ENCODE assay signal across 8 cellular contexts in the genomic region with DNA sequence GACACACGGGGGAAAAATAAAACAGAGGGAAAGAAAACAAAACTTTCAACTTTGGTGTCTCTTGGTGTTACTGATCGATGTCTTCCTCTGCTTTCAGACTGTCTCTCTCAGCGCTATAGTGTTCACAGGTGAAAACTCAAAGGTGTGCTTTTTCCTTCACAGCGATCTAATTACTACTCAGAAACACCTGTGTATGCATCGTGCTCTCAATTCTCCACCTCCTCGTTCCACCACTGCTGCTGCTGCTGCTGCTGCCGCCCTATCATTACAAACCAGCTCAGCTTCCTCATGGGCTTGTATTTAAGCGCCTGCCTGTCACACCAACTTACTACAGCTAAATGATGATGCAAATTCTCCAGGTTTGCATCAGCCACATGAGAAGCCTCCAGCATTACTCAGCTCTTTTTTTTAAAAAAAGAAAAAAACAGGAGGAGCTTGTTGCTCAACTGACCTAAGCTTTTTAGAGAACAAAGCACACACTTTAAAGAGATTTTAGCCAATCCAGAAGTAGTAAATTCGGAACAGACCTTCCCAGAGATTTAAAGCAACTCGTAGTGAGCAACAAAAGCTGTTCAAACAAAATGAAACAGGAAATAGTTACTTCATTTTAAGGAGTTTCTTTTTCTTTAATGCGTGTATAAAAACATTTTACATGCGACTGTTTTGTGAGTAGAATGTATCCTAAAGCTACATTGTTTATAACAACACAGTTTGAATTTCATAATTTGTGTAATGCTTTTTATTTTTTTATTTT. TPM values are rescaled to one million over a fixed set of nuclear protein-coding genes. Genes with fewer than 3 reads are reported as not detected.
A peak's percentile ranks its signal among the peaks of the same experiment; 100 is the strongest.
DNase-seq lines count a peak whose midpoint lies in the region; ATAC-seq and TF ChIP-seq lines count a peak whose summit lies in the region.

A gene (minus strand): TSS at position 274 of the 754 bp plus-strand sequence. CDS start 280 bp downstream, outside the sequence.

- H4K20me1 ChIP-seq in H9 (ENCODE audit: control insufficient read depth, insufficient read depth, insufficient read length): peaks cover 3% of the 10 kb centered on the region

- H3K4me1 Mint-ChIP-seq in H9: peaks cover 24 to 26% of the 10 kb centered on the region in 2 experiments

- peak within 1 kb of the TSS; percentile 81 for H4K5ac ChIP-seq in H9 (ENCODE audit: insufficient read length, low read depth, low read length)

- intact Hi-C loops in right cardiac atrium (cut with DNase I): no loop called here

- H3K79me1 ChIP-seq in H9 (ENCODE audit: insufficient read depth, low read depth, low read length, poor library complexity, severe bottlenecking): no peaks in the 10 kb centered on the region

- peak within 1 kb of the TSS; percentile 99 to 100 (median 99) for H3K27ac Mint-ChIP-seq in H9

- H3K79me2 ChIP-seq in H9 (ENCODE audit: insufficient read depth, low read length): peaks cover 9% of the 10 kb centered on the region; the same call in 1 of the 2 replicates

- H3K9me3 ChIP-seq in H9 (ENCODE audit: control insufficient read depth, low read depth, low read length) (no peaks in the 10 kb centered on the region), right cardiac atrium (ENCODE audit: control insufficient read depth, low read length) (no peaks in the 10 kb centered on the region)

- no peak within 1 kb of the TSS for H4K91ac ChIP-seq in H9 (ENCODE audit: insufficient read length, low read depth, low read length)

- H3K36me3 Mint-ChIP-seq in H9 (ENCODE audit: insufficient read depth in 1 of 3, low read depth in 3 of 3): peaks cover 0 to 5% (median 4%) of the 10 kb centered on the region in 3 experiments; a peak in 3 of 7 replicates

- DNase-seq in H9 (peak; percentile 91), LHCN-M2 (ENCODE audit: low read depth) (peak; percentile 98), RPMI8226 (peak; percentile 87), anterior cingulate cortex (lab: John Stamatoyannopoulos, UW) (peak in 32 of 58 donors; percentile 1 to 67 (median 26)), right cardiac atrium (peak; percentile 18 to 50 (median 35)), renal cortical epithelial cell (ENCODE audit: low read depth) (peak; percentile 100), activated gamma-delta T cell (lab: John Stamatoyannopoulos, UW) (no peak)

- ATAC-seq in right cardiac atrium: peak; percentile 91 to 96

- peak; percentile 66 for TF ChIP-seq POLR2A in GM10847 (IDR thresholded peaks at IDR 0.05; ENCODE audit: extremely low read depth, insufficient read length)

- H3K4ac ChIP-seq in H9 (ENCODE audit: low read depth, low read length): no peak within 1 kb of the TSS

- H3K4me2 ChIP-seq in H9 (ENCODE audit: insufficient read depth, insufficient read length, low read length): peak within 1 kb of the TSS; percentile 93

- peak within 1 kb of the TSS; percentile 14 for H4K8ac ChIP-seq in H9 (replicated peaks; ENCODE audit: insufficient read length, low read depth, low read length)

- H3K56ac ChIP-seq in H9 (ENCODE audit: insufficient read length, low read depth, low read length): peak within 1 kb of the TSS; percentile 37

- no peaks in the 10 kb centered on the region; a peak in 1 of 5 replicates for H3K9me3 Mint-ChIP-seq in H9

- peaks cover 10% of the 10 kb centered on the region for H3K23me2 ChIP-seq in H9 (ENCODE audit: insufficient read length, low read depth, low read length, poor library complexity, severe bottlenecking)

- no peak within 1 kb of the TSS for H2BK15ac ChIP-seq in H9 (ENCODE audit: low read depth, low read length)

- no peak within 1 kb of the TSS for H2AFZ ChIP-seq in H9 (ENCODE audit: low read length)

- no peak within 1 kb of the TSS for H2BK20ac ChIP-seq in H9 (ENCODE audit: low read depth, low read length, poor library complexity, severe bottlenecking)

- H3K4me1 ChIP-seq in H9 (ENCODE audit: insufficient read depth, low read length) (no peaks in the 10 kb centered on the region; the same call in 1 of the 2 replicates), right cardiac atrium (ENCODE audit: control insufficient read depth, insufficient read depth, low read length) (no peaks in the 10 kb centered on the region)

- no peak within 1 kb of the TSS for H3T11ph ChIP-seq in H9 (ENCODE audit: low read length)

- H3K27me3 ChIP-seq in H9 (ENCODE audit: insufficient read depth, low read length) (no peaks in the 10 kb centered on the region), right cardiac atrium (ENCODE audit: control insufficient read depth, insufficient read depth) (no peaks in the 10 kb centered on the region)

- H3K18ac ChIP-seq in H9 (ENCODE audit: insufficient read length, low read depth, low read length): peak within 1 kb of the TSS; percentile 79

- H3K4me3 Mint-ChIP-seq in H9: peak within 1 kb of the TSS; percentile 88 to 99

- peak within 1 kb of the TSS; percentile 58 for H3K4me3 ChIP-seq in right cardiac atrium (ENCODE audit: low read length)

- peak within 1 kb of the TSS; percentile 42; the same call in 1 of the 2 replicates for H3K14ac ChIP-seq in H9 (ENCODE audit: insufficient read depth, low read length)

- H3K27ac ChIP-seq in H9 (ENCODE audit: insufficient read length, low read depth, low read length): peak within 1 kb of the TSS; percentile 95
- peak within 1 kb of the TSS; percentile 6 for H3K27ac ChIP-seq in right cardiac atrium (ENCODE audit: low read length)

- H3K9ac ChIP-seq in H9 (ENCODE audit: extremely low read depth, insufficient read length, low read length): peak within 1 kb of the TSS; percentile 90

- no peaks in the 10 kb centered on the region for H3K27me3 Mint-ChIP-seq in H9 (ENCODE audit: low read depth)

- peak within 1 kb of the TSS; percentile 5 for H2BK5ac ChIP-seq in H9 (ENCODE audit: insufficient read length, low read length)

- H2BK12ac ChIP-seq in H9 (ENCODE audit: insufficient read length, low read depth, low read length): peak within 1 kb of the TSS; percentile 29

- no peak for TF ChIP-seq CTCF in H9 (conservative IDR thresholded peaks at IDR 0.05)

- no peak within 1 kb of the TSS for H3K23ac ChIP-seq in H9 (ENCODE audit: insufficient read length, low read depth, low read length)

- WGBS in H9 (ENCODE audit: extremely low coverage, insufficient read length, low lambda C conversion rate): no CpG with 5 or more reads among the region's 12 CpGs
- 23% methylated on average over 12 of the region's 12 CpGs for WGBS in right cardiac atrium

- peak within 1 kb of the TSS; percentile 74 for H2BK120ac ChIP-seq in H9 (ENCODE audit: low read depth, low read length, poor library complexity, severe bottlenecking)

- H2AK5ac ChIP-seq in H9 (ENCODE audit: insufficient read length, low read length): no peak within 1 kb of the TSS

RNA-seq across cellular contexts. Expression of the gene that starts here (rescaled TPM):
- 19.3 and 19.8 TPM in 2 replicates for total RNA-seq in H9 (2021)
- total RNA-seq in LHCN-M2 (2014; rRNA removed): 5.3 and 6.1 TPM in 2 replicates
- polyA plus RNA-seq in LHCN-M2 (2012): 6.3 TPM
- 1 to 10 TPM; 4.1 to 7.3 (median 6.7) TPM for total RNA-seq in right cardiac atrium
- 2.1 TPM for polyA plus RNA-seq in right cardiac atrium
- 2.9 and 11.1 TPM in 2 replicates for total RNA-seq in renal cortical epithelial cell
